20 cellular contexts compared by ENCODE assay signal in genomic region chr7:156465186-156465585, GRCh38.
DNase-seq lines count a peak whose midpoint lies in the region; ATAC-seq and TF ChIP-seq lines count a peak whose summit lies in the region.
"Had no signal": no experiment of that assay in that cellular context is flagged by ENCODE, and none has a peak within 500 bp of the region (broad histone marks: within the 10 kb centered on the region; RNA-seq: fewer than 3 reads in every experiment).

No MANE protein-coding gene starts in this region.

- H3K4me1 Mint-ChIP-seq in stimulated activated naive CD8-positive, alpha-beta T cell treated with anti-CD3 and anti-CD28 coated beads, Interleukin-15, amount 100 ng/mL, for 72 hours = no peaks in the 10 kb centered on the region
- H3K4me1 Mint-ChIP-seq in endodermal cell = peaks cover 7% of the 10 kb centered on the region
- H3K4me1 Mint-ChIP-seq: CD4-positive, CD25-positive, alpha-beta regulatory T cell; CD8-positive, alpha-beta memory T cell had no signal

- H2BK12ac ChIP-seq in neuronal stem cell (ENCODE audit: low read length) = no peak overlapping the region

- H3K4me3 Mint-ChIP-seq in stimulated activated naive CD8-positive, alpha-beta T cell treated with anti-CD3 and anti-CD28 coated beads, Interleukin-15, amount 100 ng/mL, for 72 hours = no peak overlapping the region
- H3K4me3 Mint-ChIP-seq in endodermal cell = no peak overlapping the region
- H3K4me3 Mint-ChIP-seq: CD4-positive, CD25-positive, alpha-beta regulatory T cell; CD8-positive, alpha-beta memory T cell had no signal

- H3K4me1 ChIP-seq in endodermal cell (ENCODE audit: control insufficient read depth, insufficient read depth, low read length) (no peaks in the 10 kb centered on the region), neuronal stem cell (ENCODE audit: control insufficient read depth in 2 of 2, insufficient read depth in 1 of 2, low read depth in 1 of 2, low read length in 2 of 2) (no peaks in the 10 kb centered on the region)
- H3K4me1 ChIP-seq: BE2C, HAP-1 had no signal

- H3K36me3 ChIP-seq in endodermal cell (ENCODE audit: control insufficient read depth, insufficient read depth, low read length) (no peaks in the 10 kb centered on the region), neuronal stem cell (replicated peaks in 1 of 2; ENCODE audit: control insufficient read depth in 2 of 2, insufficient read depth in 2 of 2, low read length in 2 of 2) (no peaks in the 10 kb centered on the region)
- H3K36me3 ChIP-seq: BE2C, HAP-1 had no signal

- no peak overlapping the region for H4K8ac ChIP-seq in neuronal stem cell (ENCODE audit: low read depth, low read length)

- H3K14ac ChIP-seq in neuronal stem cell (ENCODE audit: low read length) = no peak overlapping the region

- no peak for DNase-seq in stimulated activated naive CD8-positive, alpha-beta T cell treated with anti-CD3 and anti-CD28 coated beads, Interleukin-15, Interleukin-2, amounts not matched to agents 100 U/mL and 50 U/mL, for 24 hours
- no peak for DNase-seq in stimulated activated naive CD8-positive, alpha-beta T cell treated with anti-CD3 and anti-CD28 coated beads, Interleukin-15, amount 100 ng/mL, for 72 hours
- DNase-seq in endodermal cell (peak; percentile 20), neuronal stem cell (ENCODE audit: low spot score) (no peak)
- DNase-seq: ACHN; BE2C; C1 segment of cervical spinal cord; CD4-positive, CD25-positive, alpha-beta regulatory T cell; CD8-positive, alpha-beta memory T cell; COR-L47; DMS 273 treated with DMSO at 0.1 percent for 48 hours; DMS53; DND-41; EL; GM23248 had no signal

- peak overlapping the region; percentile 70 for H3K23ac ChIP-seq in neuronal stem cell (ENCODE audit: low read depth, low read length, poor library complexity)

- no peak overlapping the region for H3K4ac ChIP-seq in neuronal stem cell (ENCODE audit: low read length)

- H3K9ac ChIP-seq in endodermal cell (ENCODE audit: extremely low read depth, low read length, poor library complexity, severe bottlenecking) (no peak overlapping the region), neuronal stem cell (ENCODE audit: low read depth, low read length, poor library complexity) (no peak overlapping the region)
- H3K9ac ChIP-seq: GM23248 had no signal

- 88 to 90% methylated on average over 9 to 10 of the region's 10 CpGs for WGBS in endodermal cell (ENCODE audit: insufficient coverage in 1 of 2, insufficient read length in 1 of 2), 2 experiments
- WGBS in neuronal stem cell (ENCODE audit: extremely low coverage in 2 of 2, insufficient read length in 2 of 2, insufficient replicate concordance in 1 of 2), 2 donors = no CpG with 5 or more reads among the region's 10 CpGs

- H3K27me3 ChIP-seq in endodermal cell (ENCODE audit: control insufficient read depth, insufficient read depth, low read length, poor library complexity, severe bottlenecking) (no peaks in the 10 kb centered on the region), neuronal stem cell (ENCODE audit: control insufficient read depth in 3 of 3, insufficient read depth in 3 of 3, low read depth in 1 of 3, low read length in 3 of 3) (peaks cover 0 to 20% (median 0%) of the 10 kb centered on the region in 3 experiments)

- H3K9me3 ChIP-seq in endodermal cell (ENCODE audit: control insufficient read depth, low read length) (no peaks in the 10 kb centered on the region), neuronal stem cell (replicated peaks in 1 of 2; ENCODE audit: control insufficient read depth in 2 of 2, insufficient read depth in 1 of 2, low read depth in 1 of 2, low read length in 2 of 2) (no peaks in the 10 kb centered on the region)
- H3K9me3 ChIP-seq: BE2C, HAP-1 had no signal

- H3K9me3 Mint-ChIP-seq in stimulated activated naive CD8-positive, alpha-beta T cell treated with anti-CD3 and anti-CD28 coated beads, Interleukin-15, amount 100 ng/mL, for 72 hours = no peaks in the 10 kb centered on the region
- no peaks in the 10 kb centered on the region for H3K9me3 Mint-ChIP-seq in endodermal cell

- TF ChIP-seq CTCF in endodermal cell (conservative IDR thresholded peaks at IDR 0.05) = no peak

- no peak overlapping the region for H4K91ac ChIP-seq in neuronal stem cell (ENCODE audit: low read depth, low read length, poor library complexity)

- H2AK5ac ChIP-seq in neuronal stem cell (ENCODE audit: low read depth, low read length) = no peak overlapping the region

- H3K27ac ChIP-seq in endodermal cell (ENCODE audit: low read depth, low read length) = no peak overlapping the region
- H3K27ac ChIP-seq in neuronal stem cell (replicated peaks; ENCODE audit: low read length) = no peak overlapping the region
- H3K27ac ChIP-seq: GM23248, HL-60 had no signal

- H3K27me3 Mint-ChIP-seq in stimulated activated naive CD8-positive, alpha-beta T cell treated with anti-CD3 and anti-CD28 coated beads, Interleukin-15, amount 100 ng/mL, for 72 hours = peaks cover 40% of the 10 kb centered on the region
- no peaks in the 10 kb centered on the region for H3K27me3 Mint-ChIP-seq in endodermal cell (ENCODE audit: insufficient read depth)
- H3K27me3 Mint-ChIP-seq: CD4-positive, CD25-positive, alpha-beta regulatory T cell had no signal

- ATAC-seq in stimulated activated naive CD8-positive, alpha-beta T cell treated with anti-CD3 and anti-CD28 coated beads, Interleukin-15, Interleukin-2, amounts not matched to agents 100 U/mL and 50 U/mL, for 24 hours = peak; percentile 28
- ATAC-seq in stimulated activated naive CD8-positive, alpha-beta T cell treated with anti-CD3 and anti-CD28 coated beads, Interleukin-15, amount 100 ng/mL, for 72 hours = no peak
- no peak for ATAC-seq in GM21825 (IDR thresholded peaks at IDR 0.05; ENCODE audit: unreplicated experiment)
- no peak for ATAC-seq in GM18511 (IDR thresholded peaks at IDR 0.05; ENCODE audit: unreplicated experiment)
- ATAC-seq: GM12878 had no signal

- H3K36me3 Mint-ChIP-seq in endodermal cell (ENCODE audit: low read depth) = no peaks in the 10 kb centered on the region
- H3K36me3 Mint-ChIP-seq: CD4-positive, CD25-positive, alpha-beta regulatory T cell; CD8-positive, alpha-beta memory T cell had no signal

- H3K4me3 ChIP-seq in endodermal cell (ENCODE audit: low read length) (no peak overlapping the region), neuronal stem cell (ENCODE audit: low read length in 2 of 2) (no peak overlapping the region)
- H3K4me3 ChIP-seq: GM12878, GM23248, HAP-1 had no signal

- no peak overlapping the region for H2BK120ac ChIP-seq in neuronal stem cell (ENCODE audit: low read depth, low read length)

- H3K79me1 ChIP-seq in neuronal stem cell (ENCODE audit: low read depth, low read length) = no peaks in the 10 kb centered on the region

- no peak overlapping the region for H3K4me2 ChIP-seq in neuronal stem cell (ENCODE audit: insufficient read depth, low read length, poor library complexity, severe bottlenecking)

- H2BK5ac ChIP-seq in neuronal stem cell (ENCODE audit: low read length) = no peak overlapping the region

- H3K27ac Mint-ChIP-seq in stimulated activated naive CD8-positive, alpha-beta T cell treated with anti-CD3 and anti-CD28 coated beads, Interleukin-15, amount 100 ng/mL, for 72 hours = no peak overlapping the region
- H3K27ac Mint-ChIP-seq in endodermal cell = no peak overlapping the region
- H3K27ac Mint-ChIP-seq: CD4-positive, CD25-positive, alpha-beta regulatory T cell; CD8-positive, alpha-beta memory T cell had no signal

- H2AFZ ChIP-seq in neuronal stem cell (ENCODE audit: low read length) = no peak overlapping the region
- H2AFZ ChIP-seq: GM23248 had no signal

- no peak overlapping the region for H2BK15ac ChIP-seq in neuronal stem cell (ENCODE audit: low read length)

- H3K18ac ChIP-seq in neuronal stem cell (ENCODE audit: low read length) = peak overlapping the region; percentile 28
